17 cellular contexts compared by ENCODE assay signal in genomic region chr7:3378390-3379120, GRCh38.
A peak's percentile ranks its signal among the peaks of the same experiment; 100 is the strongest.
DNase-seq lines count a peak whose midpoint lies in the region; ATAC-seq and TF ChIP-seq lines count a peak whose summit lies in the region.
"Had no signal": no experiment of that assay in that cellular context is flagged by ENCODE, and none has a peak within 500 bp of the region (broad histone marks: within the 10 kb centered on the region; RNA-seq: fewer than 3 reads in every experiment).

No MANE protein-coding gene starts in this region.

- no peak for TF ChIP-seq CTCF in progenitor cell of endocrine pancreas (IDR thresholded peaks at IDR 0.05; ENCODE audit: unreplicated experiment)
- TF ChIP-seq CTCF in natural killer cell (IDR thresholded peaks at IDR 0.05), result no peak

- H4K91ac ChIP-seq in mesenchymal stem cell (ENCODE audit: low read length), result no peak overlapping the region

- H3K27ac ChIP-seq in mesenchymal stem cell (ENCODE audit: low read length, poor library complexity, severe bottlenecking), result no peak overlapping the region
- no peak overlapping the region for H3K27ac ChIP-seq in right cardiac atrium (ENCODE audit: low read length)
- H3K27ac ChIP-seq: 22Rv1, A549, C4-2B had no signal

- no peaks in the 10 kb centered on the region for H3K9me3 Mint-ChIP-seq in progenitor cell of endocrine pancreas (ENCODE audit: low read depth)
- H3K9me3 Mint-ChIP-seq in natural killer cell, result no peaks in the 10 kb centered on the region
- H3K9me3 Mint-ChIP-seq: CD4-positive, alpha-beta T cell; GM23338 had no signal

- H2BK120ac ChIP-seq in mesenchymal stem cell (ENCODE audit: low read depth, low read length), result no peak overlapping the region

- WGBS in mesenchymal stem cell, result 88% methylated on average over 17 of the region's 17 CpGs
- WGBS in right cardiac atrium, result 77% methylated on average over 17 of the region's 17 CpGs

- DNase-seq in NCI-H82 (lab: John Stamatoyannopoulos, UW) (peak; percentile 50), NCI-H82 treated with DMSO at 0.1 percent for 48 hours (lab: John Stamatoyannopoulos, UW; ENCODE audit: unreplicated experiment) (no peak), mesenchymal stem cell (no peak), progenitor cell of endocrine pancreas (ENCODE audit: low spot score, unreplicated experiment) (no peak), right cardiac atrium (no peak), natural killer cell (no peak)
- DNase-seq: AML-193; CD4-positive, alpha-beta T cell; GDM1; HCEC 1CT had no signal

- no peak for ATAC-seq in HG03521 (IDR thresholded peaks at IDR 0.05; ENCODE audit: unreplicated experiment)
- ATAC-seq in right cardiac atrium, result no peak
- no peak for ATAC-seq in natural killer cell
- ATAC-seq: A549, GM23338 had no signal

- H3K18ac ChIP-seq in mesenchymal stem cell (ENCODE audit: low read depth in 1 of 2, low read length in 2 of 2), result no peak overlapping the region

- no peak overlapping the region for H3K4me2 ChIP-seq in mesenchymal stem cell (ENCODE audit: low read length, poor library complexity, severe bottlenecking)
- H3K4me2 ChIP-seq: A549, GM23338 had no signal

- no peaks in the 10 kb centered on the region for H3K27me3 Mint-ChIP-seq in progenitor cell of endocrine pancreas
- peaks cover 21 to 69% of the 10 kb centered on the region in 2 donors for H3K27me3 Mint-ChIP-seq in natural killer cell (ENCODE audit: low read depth in 2 of 2)
- H3K27me3 Mint-ChIP-seq: CD4-positive, alpha-beta T cell had no signal

- no peak overlapping the region for H2AK5ac ChIP-seq in mesenchymal stem cell (ENCODE audit: low read length, severe bottlenecking)

- H2BK12ac ChIP-seq in mesenchymal stem cell (ENCODE audit: low read length in 2 of 2), result no peak overlapping the region

- H3K23ac ChIP-seq in mesenchymal stem cell (ENCODE audit: low read length in 2 of 2), result no peak overlapping the region

- H3K4me1 ChIP-seq in mesenchymal stem cell (ENCODE audit: control insufficient read depth, insufficient read depth, low read depth, low read length) (no peaks in the 10 kb centered on the region), right cardiac atrium (ENCODE audit: control insufficient read depth, insufficient read depth, low read length) (no peaks in the 10 kb centered on the region)
- H3K4me1 ChIP-seq: A549, Caco-2 had no signal

- no peaks in the 10 kb centered on the region for H3K36me3 ChIP-seq in mesenchymal stem cell (ENCODE audit: control insufficient read depth in 1 of 2, insufficient read depth in 2 of 2, low read depth in 1 of 2, low read length in 2 of 2)

- H3K4me1 Mint-ChIP-seq in progenitor cell of endocrine pancreas (ENCODE audit: low read depth) (peaks cover 34% of the 10 kb centered on the region), natural killer cell (no peaks in the 10 kb centered on the region)
- H3K4me1 Mint-ChIP-seq: IgD-negative memory B cell had no signal

- no peak overlapping the region for H2AFZ ChIP-seq in mesenchymal stem cell (ENCODE audit: low read depth, low read length)
- H2AFZ ChIP-seq: GM23338 had no signal

- H3K4me3 Mint-ChIP-seq in progenitor cell of endocrine pancreas (ENCODE audit: low read depth), result no peak overlapping the region
- no peak overlapping the region for H3K4me3 Mint-ChIP-seq in natural killer cell
- H3K4me3 Mint-ChIP-seq: CD4-positive, alpha-beta T cell; GM23338; IgD-negative memory B cell had no signal

- H3K4me3 ChIP-seq in mesenchymal stem cell (ENCODE audit: insufficient read depth in 1 of 2, low read depth in 1 of 2, low read length in 2 of 2), result no peak overlapping the region
- no peak overlapping the region for H3K4me3 ChIP-seq in right cardiac atrium (ENCODE audit: low read length)
- H3K4me3 ChIP-seq: A549, GM23338 had no signal

- no peak overlapping the region for H4K8ac ChIP-seq in mesenchymal stem cell (ENCODE audit: low read length)

- H3K79me1 ChIP-seq in mesenchymal stem cell (replicated peaks; ENCODE audit: low read length, poor library complexity, severe bottlenecking), result peaks cover 4% of the 10 kb centered on the region

- no peak overlapping the region for H3K14ac ChIP-seq in mesenchymal stem cell (ENCODE audit: low read length in 2 of 2)

- H3K27me3 ChIP-seq in mesenchymal stem cell (ENCODE audit: control insufficient read depth in 1 of 2, insufficient read depth in 1 of 2, low read length in 2 of 2) (no peaks in the 10 kb centered on the region), right cardiac atrium (ENCODE audit: control insufficient read depth, insufficient read depth) (no peaks in the 10 kb centered on the region)

- H2BK5ac ChIP-seq in mesenchymal stem cell (ENCODE audit: low read depth, low read length, poor library complexity, severe bottlenecking), result no peak overlapping the region

- no peak overlapping the region for H3K4ac ChIP-seq in mesenchymal stem cell (ENCODE audit: low read depth in 1 of 2, low read length in 2 of 2)

- H3K27ac Mint-ChIP-seq in progenitor cell of endocrine pancreas (peak overlapping the region; percentile 19), natural killer cell (no peak overlapping the region)
- H3K27ac Mint-ChIP-seq: CD4-positive, alpha-beta T cell; GM23338; IgD-negative memory B cell had no signal

- H3K36me3 Mint-ChIP-seq in progenitor cell of endocrine pancreas (ENCODE audit: insufficient read depth), result no peaks in the 10 kb centered on the region
- no peaks in the 10 kb centered on the region for H3K36me3 Mint-ChIP-seq in natural killer cell
- H3K36me3 Mint-ChIP-seq: IgD-negative memory B cell had no signal

- peak overlapping the region; percentile 48 for H2BK15ac ChIP-seq in mesenchymal stem cell (ENCODE audit: low read depth, poor library complexity, severe bottlenecking)

- H3K9me3 ChIP-seq in mesenchymal stem cell (ENCODE audit: control insufficient read depth, low read length) (no peaks in the 10 kb centered on the region), right cardiac atrium (ENCODE audit: control insufficient read depth, low read length) (no peaks in the 10 kb centered on the region)
- H3K9me3 ChIP-seq: A549, Caco-2 had no signal

- intact Hi-C loops in right cardiac atrium (cut with DNase I) (no loop called here), natural killer cell (cut with micrococcal nuclease) (no loop called here)

- H3K9ac ChIP-seq in mesenchymal stem cell (ENCODE audit: low read length), result no peak overlapping the region
